Comparison of ENCODE assay signal across 1 cellular context in the genomic region with DNA sequence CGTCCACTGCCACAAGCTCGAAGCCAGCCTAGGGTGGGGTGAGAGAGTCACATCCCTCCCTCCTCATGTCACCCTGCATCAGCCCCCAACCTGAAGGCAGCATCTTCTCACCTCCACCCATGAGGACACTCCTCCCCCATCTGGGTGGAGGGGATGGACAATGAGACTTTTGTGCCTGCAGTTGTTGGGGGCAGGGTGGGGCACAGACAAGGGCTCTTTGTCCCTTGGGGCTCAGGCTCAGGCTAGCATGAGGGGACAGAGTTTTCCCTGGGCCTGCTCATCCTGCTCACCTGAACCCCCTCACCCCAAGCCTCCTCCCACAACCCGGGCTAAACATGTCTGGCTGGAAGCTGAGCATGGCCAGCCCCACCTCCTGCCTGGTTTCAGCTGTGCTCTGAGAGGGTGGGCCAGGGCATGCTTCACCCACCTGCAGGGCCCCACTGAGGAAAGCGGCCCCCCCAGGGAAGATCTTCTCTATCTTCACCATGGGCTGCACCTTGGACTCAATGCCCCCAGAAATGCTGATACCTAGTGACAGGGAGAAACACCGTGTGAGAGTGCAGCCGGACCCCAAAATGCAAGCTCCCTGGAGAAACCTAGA.
TF ChIP-seq lines count a peak whose summit lies in the region.

No MANE protein-coding gene starts in this region.

TF ChIP-seq in HCT116, 20 proteins besides CTCF, POLR2A, EP300 and RAD21 (continued from another document):
- TF ChIP-seq, protein P1, sequence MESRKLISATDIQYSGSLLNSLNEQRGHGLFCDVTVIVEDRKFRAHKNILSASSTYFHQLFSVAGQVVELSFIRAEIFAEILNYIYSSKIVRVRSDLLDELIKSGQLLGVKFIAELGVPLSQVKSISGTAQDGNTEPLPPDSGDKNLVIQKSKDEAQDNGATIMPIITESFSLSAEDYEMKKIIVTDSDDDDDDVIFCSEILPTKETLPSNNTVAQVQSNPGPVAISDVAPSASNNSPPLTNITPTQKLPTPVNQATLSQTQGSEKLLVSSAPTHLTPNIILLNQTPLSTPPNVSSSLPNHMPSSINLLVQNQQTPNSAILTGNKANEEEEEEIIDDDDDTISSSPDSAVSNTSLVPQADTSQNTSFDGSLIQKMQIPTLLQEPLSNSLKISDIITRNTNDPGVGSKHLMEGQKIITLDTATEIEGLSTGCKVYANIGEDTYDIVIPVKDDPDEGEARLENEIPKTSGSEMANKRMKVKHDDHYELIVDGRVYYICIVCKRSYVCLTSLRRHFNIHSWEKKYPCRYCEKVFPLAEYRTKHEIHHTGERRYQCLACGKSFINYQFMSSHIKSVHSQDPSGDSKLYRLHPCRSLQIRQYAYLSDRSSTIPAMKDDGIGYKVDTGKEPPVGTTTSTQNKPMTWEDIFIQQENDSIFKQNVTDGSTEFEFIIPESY (IDR thresholded peaks at IDR 0.05; ENCODE audit: extremely low read depth, insufficient replicate concordance, low read length): no peak
- TF ChIP-seq TCF7L2 (IDR thresholded peaks at IDR 0.05; ENCODE audit: borderline replicate concordance, extremely low read depth, insufficient read depth, insufficient read length) (no peak), EZH2phosphoT487 (IDR thresholded peaks at IDR 0.05; ENCODE audit: borderline replicate concordance) (no peak), CBX3 (IDR thresholded peaks at IDR 0.05; ENCODE audit: low read depth) (no peak), FOSL1 (IDR thresholded peaks at IDR 0.05; ENCODE audit: low read depth) (no peak), JUND (IDR thresholded peaks at IDR 0.05) (no peak), SRF (IDR thresholded peaks at IDR 0.05; ENCODE audit: low read depth) (no peak), SP1 (IDR thresholded peaks at IDR 0.05; ENCODE audit: low read depth) (no peak), ELF1 (IDR thresholded peaks at IDR 0.05; ENCODE audit: borderline replicate concordance, low read depth) (no peak)
- TF ChIP-seq, protein P2, sequence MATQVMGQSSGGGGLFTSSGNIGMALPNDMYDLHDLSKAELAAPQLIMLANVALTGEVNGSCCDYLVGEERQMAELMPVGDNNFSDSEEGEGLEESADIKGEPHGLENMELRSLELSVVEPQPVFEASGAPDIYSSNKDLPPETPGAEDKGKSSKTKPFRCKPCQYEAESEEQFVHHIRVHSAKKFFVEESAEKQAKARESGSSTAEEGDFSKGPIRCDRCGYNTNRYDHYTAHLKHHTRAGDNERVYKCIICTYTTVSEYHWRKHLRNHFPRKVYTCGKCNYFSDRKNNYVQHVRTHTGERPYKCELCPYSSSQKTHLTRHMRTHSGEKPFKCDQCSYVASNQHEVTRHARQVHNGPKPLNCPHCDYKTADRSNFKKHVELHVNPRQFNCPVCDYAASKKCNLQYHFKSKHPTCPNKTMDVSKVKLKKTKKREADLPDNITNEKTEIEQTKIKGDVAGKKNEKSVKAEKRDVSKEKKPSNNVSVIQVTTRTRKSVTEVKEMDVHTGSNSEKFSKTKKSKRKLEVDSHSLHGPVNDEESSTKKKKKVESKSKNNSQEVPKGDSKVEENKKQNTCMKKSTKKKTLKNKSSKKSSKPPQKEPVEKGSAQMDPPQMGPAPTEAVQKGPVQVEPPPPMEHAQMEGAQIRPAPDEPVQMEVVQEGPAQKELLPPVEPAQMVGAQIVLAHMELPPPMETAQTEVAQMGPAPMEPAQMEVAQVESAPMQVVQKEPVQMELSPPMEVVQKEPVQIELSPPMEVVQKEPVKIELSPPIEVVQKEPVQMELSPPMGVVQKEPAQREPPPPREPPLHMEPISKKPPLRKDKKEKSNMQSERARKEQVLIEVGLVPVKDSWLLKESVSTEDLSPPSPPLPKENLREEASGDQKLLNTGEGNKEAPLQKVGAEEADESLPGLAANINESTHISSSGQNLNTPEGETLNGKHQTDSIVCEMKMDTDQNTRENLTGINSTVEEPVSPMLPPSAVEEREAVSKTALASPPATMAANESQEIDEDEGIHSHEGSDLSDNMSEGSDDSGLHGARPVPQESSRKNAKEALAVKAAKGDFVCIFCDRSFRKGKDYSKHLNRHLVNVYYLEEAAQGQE (IDR thresholded peaks at IDR 0.05; ENCODE audit: low read depth): no peak
- TF ChIP-seq, protein P3, sequence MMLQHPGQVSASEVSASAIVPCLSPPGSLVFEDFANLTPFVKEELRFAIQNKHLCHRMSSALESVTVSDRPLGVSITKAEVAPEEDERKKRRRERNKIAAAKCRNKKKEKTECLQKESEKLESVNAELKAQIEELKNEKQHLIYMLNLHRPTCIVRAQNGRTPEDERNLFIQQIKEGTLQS (IDR thresholded peaks at IDR 0.05): no peak
